ENCODE assay signal across 10 cellular contexts in genomic region chr6:133955136-133955576, GRCh38. TPM values are rescaled to one million over a fixed set of nuclear protein-coding genes. Genes with fewer than 3 reads are reported as not detected.
DNase-seq lines count a peak whose midpoint lies in the region; ATAC-seq and TF ChIP-seq lines count a peak whose summit lies in the region.
"Had no signal": no experiment of that assay in that cellular context is flagged by ENCODE, and none has a peak within 500 bp of the region (broad histone marks: within the 10 kb centered on the region; RNA-seq: fewer than 3 reads in every experiment).

No MANE protein-coding gene starts in this region.

- no peaks in the 10 kb centered on the region for H3K9me3 ChIP-seq in SU-DHL-6 (ENCODE audit: insufficient read depth, low read length)

- no peak overlapping the region for H3K27ac Mint-ChIP-seq in activated T-cell treated with anti-CD3 and anti-CD28 coated beads, Interleukin-2, amount 50 U/mL, for 72 hours
- no peak overlapping the region for H3K27ac Mint-ChIP-seq in stimulated activated memory B cell treated with anti-CD40 and anti-IgM and Interleukin-4, amounts not matched to agents 10 μg/mL and 1 μg/mL and 100 μg/mL, for 72 hours

- no peak overlapping the region for H3K27ac ChIP-seq in SU-DHL-6 (ENCODE audit: low read depth, low read length)

- no peaks in the 10 kb centered on the region for H3K36me3 ChIP-seq in SU-DHL-6 (ENCODE audit: low read length)

- H3K4me3 Mint-ChIP-seq in activated T-cell treated with anti-CD3 and anti-CD28 coated beads, Interleukin-2, amount 50 U/mL, for 72 hours = peak overlapping the region; percentile 91 to 95
- peak overlapping the region; percentile 7 for H3K4me3 Mint-ChIP-seq in stimulated activated memory B cell treated with anti-CD40 and anti-IgM and Interleukin-4, amounts not matched to agents 10 μg/mL and 1 μg/mL and 100 μg/mL, for 72 hours

- peak; percentile 26 for TF ChIP-seq POLR2A in erythroblast (IDR thresholded peaks at IDR 0.05; ENCODE audit: low read length)

- peaks cover 59% of the 10 kb centered on the region for H3K4me1 Mint-ChIP-seq in activated T-cell treated with anti-CD3 and anti-CD28 coated beads, Interleukin-2, amount 50 U/mL, for 72 hours (ENCODE audit: low read depth)
- H3K4me1 Mint-ChIP-seq in stimulated activated memory B cell treated with anti-CD40 and anti-IgM and Interleukin-4, amounts not matched to agents 10 μg/mL and 1 μg/mL and 100 μg/mL, for 72 hours = peaks cover 64% of the 10 kb centered on the region

- no peaks in the 10 kb centered on the region for H3K27me3 Mint-ChIP-seq in activated T-cell treated with anti-CD3 and anti-CD28 coated beads, Interleukin-2, amount 50 U/mL, for 72 hours (ENCODE audit: low read depth)
- no peaks in the 10 kb centered on the region for H3K27me3 Mint-ChIP-seq in stimulated activated memory B cell treated with anti-CD40 and anti-IgM and Interleukin-4, amounts not matched to agents 10 μg/mL and 1 μg/mL and 100 μg/mL, for 72 hours

- H3K9ac ChIP-seq in SU-DHL-6 (ENCODE audit: low read length) = peak overlapping the region; percentile 92

- no peak for DNase-seq in activated T-cell treated with anti-CD3 and anti-CD28 coated beads, Interleukin-2, amount 50 U/mL, for 72 hours
- no peak for DNase-seq in activated T-cell treated with anti-CD3 and anti-CD28 coated beads, Interleukin-2, amount 50 U/mL, for 1 hour
- DNase-seq in erythroblast (lab: John Stamatoyannopoulos, UW) (peak; percentile 47 to 70), amniotic stem cell (lab: John Stamatoyannopoulos, UW) (no peak), globus pallidus (ENCODE audit: low spot score) (no peak), cerebellar nuclear complex (lab: John Stamatoyannopoulos, UW) (no peak)
- DNase-seq: activated CD4-positive, alpha-beta T cell treated with anti-CD3 and anti-CD28 coated beads, Interleukin-2, amount 50 U/mL, for 48 hours; NCI-H1930 had no signal

- ATAC-seq in activated T-cell treated with anti-CD3 and anti-CD28 coated beads, Interleukin-2, amount 50 U/mL, for 72 hours (replicated peaks in 1 of 2) = no peak
- no peak for ATAC-seq in stimulated activated memory B cell treated with anti-CD40 and anti-IgM and Interleukin-4, amounts not matched to agents 10 μg/mL and 1 μg/mL and 100 μg/mL, for 72 hours

- H3K9me3 Mint-ChIP-seq in activated T-cell treated with anti-CD3 and anti-CD28 coated beads, Interleukin-2, amount 50 U/mL, for 72 hours = no peaks in the 10 kb centered on the region
- no peaks in the 10 kb centered on the region for H3K9me3 Mint-ChIP-seq in stimulated activated memory B cell treated with anti-CD40 and anti-IgM and Interleukin-4, amounts not matched to agents 10 μg/mL and 1 μg/mL and 100 μg/mL, for 72 hours

- H3K4me2 ChIP-seq in SU-DHL-6 (ENCODE audit: low read depth, low read length, poor library complexity, severe bottlenecking) = peak overlapping the region; percentile 98

- no peaks in the 10 kb centered on the region for H3K27me3 ChIP-seq in SU-DHL-6 (ENCODE audit: low read length)

- TF ChIP-seq CTCF in SU-DHL-6 (IDR thresholded peaks at IDR 0.05; ENCODE audit: insufficient read depth, low read length, poor library complexity, severe bottlenecking) = no peak

- H3F3A ChIP-seq in SU-DHL-6 (ENCODE audit: insufficient read depth) = peaks cover 8% of the 10 kb centered on the region; the same call in 1 of the 2 replicates

- no peak overlapping the region for H2AFZ ChIP-seq in SU-DHL-6 (ENCODE audit: low read depth, low read length, severe bottlenecking)

- H3K36me3 Mint-ChIP-seq in activated T-cell treated with anti-CD3 and anti-CD28 coated beads, Interleukin-2, amount 50 U/mL, for 72 hours (ENCODE audit: insufficient read depth in 2 of 2) = peaks cover 4 to 7% of the 10 kb centered on the region in 2 donors
- H3K36me3 Mint-ChIP-seq in stimulated activated memory B cell treated with anti-CD40 and anti-IgM and Interleukin-4, amounts not matched to agents 10 μg/mL and 1 μg/mL and 100 μg/mL, for 72 hours = peaks cover 6% of the 10 kb centered on the region

- H4K20me1 ChIP-seq in SU-DHL-6 (ENCODE audit: low read depth, low read length) = peaks cover 33% of the 10 kb centered on the region; the same call in 1 of the 2 replicates

- H3K9me2 ChIP-seq in SU-DHL-6 (replicated peaks; ENCODE audit: insufficient read depth, low read length) = no peaks in the 10 kb centered on the region

- H3K4me3 ChIP-seq in SU-DHL-6 (ENCODE audit: insufficient read depth, low read length, poor library complexity, severe bottlenecking) = peak overlapping the region; percentile 93

- peaks cover 71% of the 10 kb centered on the region for H3K79me2 ChIP-seq in SU-DHL-6 (ENCODE audit: insufficient read depth, low read length)

RNA-seq across cellular contexts. Expression of gene TBPL1, which starts 2.1 kb away (rescaled TPM):
- 10 to 100 TPM; 32.9 to 34.7 TPM for total RNA-seq in activated T-cell treated with anti-CD3 and anti-CD28 coated beads, Interleukin-2, amount 50 U/mL, for 72 hours

Comparison
In these comparisons a context has a peak if more than half of its experiments do, and no peak if none do; other contexts are left out.
1. DNase-seq: peak in erythroblast (2 of 2); none in activated T-cell treated with anti-CD3 and anti-CD28 coated beads, Interleukin-2, amount 50 U/mL, for 72 hours (0 of 2), activated T-cell treated with anti-CD3 and anti-CD28 coated beads, Interleukin-2, amount 50 U/mL, for 1 hour (single experiment), amniotic stem cell (single experiment), globus pallidus (single experiment) and cerebellar nuclear complex (0 of 2).